Comparison of ENCODE assay signal across 5 cellular contexts in the genomic region with DNA sequence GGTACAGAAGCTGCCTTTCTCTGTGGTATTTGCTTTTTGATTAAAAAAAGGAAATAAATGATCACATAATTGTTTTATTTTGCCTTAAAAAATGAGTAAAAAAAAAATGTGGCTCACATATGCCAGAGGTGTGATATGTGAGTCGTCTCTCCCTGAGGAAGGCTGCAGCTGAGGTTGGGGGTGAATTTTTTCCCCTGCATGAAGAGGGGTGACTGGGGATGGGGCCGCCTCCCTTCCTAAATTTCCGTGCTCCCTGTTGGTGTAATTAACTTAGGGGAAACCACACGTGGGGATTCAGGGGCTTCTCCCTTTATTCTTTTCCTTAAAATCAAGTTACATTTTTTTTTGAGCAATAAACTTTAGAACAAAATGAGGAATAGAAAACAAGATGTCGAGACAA.
"Had no signal": no experiment of that assay in that cellular context is flagged by ENCODE, and none has a peak within 500 bp of the region (broad histone marks: within the 10 kb centered on the region; RNA-seq: fewer than 3 reads in every experiment).

No MANE protein-coding gene starts in this region.

- FAIRE-seq: G401.6, GM12878, GM12892 had no signal

- H3K4me3 ChIP-seq: GM12878 had no signal

- DNase-seq: GDM1, GF-D8 had no signal
